Comparison of ENCODE assay signal across 8 cellular contexts in the genomic region with DNA sequence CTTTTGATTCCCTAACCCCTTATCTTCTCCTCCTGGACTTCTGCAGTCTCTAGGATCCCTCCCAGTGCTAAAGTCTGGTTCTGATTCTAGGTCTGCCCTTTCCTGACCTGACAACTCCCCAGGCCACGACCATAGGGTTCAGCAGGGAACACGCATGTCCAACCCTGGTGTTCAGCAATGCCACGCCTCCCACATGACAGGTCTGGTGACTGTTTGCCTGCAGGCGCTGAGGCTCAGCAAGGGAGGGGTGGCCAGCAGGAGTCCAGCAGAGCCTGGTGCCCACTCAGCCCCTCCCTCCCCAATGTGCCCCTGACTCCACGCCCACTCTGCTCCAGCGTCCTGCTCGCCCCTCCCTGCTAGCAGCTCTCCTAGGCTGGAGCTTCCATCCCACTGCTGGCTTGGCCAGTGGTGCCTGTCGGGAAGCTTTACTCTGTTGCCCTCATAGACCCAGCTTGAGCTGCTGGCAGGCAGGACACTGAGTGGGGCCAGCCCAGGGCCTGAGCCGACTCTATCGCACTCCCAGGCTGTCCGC. TPM values are rescaled to one million over a fixed set of nuclear protein-coding genes. Genes with fewer than 3 reads are reported as not detected.
A peak's percentile ranks its signal among the peaks of the same experiment; 100 is the strongest.
DNase-seq lines count a peak whose midpoint lies in the region; ATAC-seq, FAIRE-seq and TF ChIP-seq lines count a peak whose summit lies in the region.

No MANE protein-coding gene starts in this region.

- H3K27ac Mint-ChIP-seq in natural killer cell = peak overlapping the region; percentile 99 to 100

- no peaks in the 10 kb centered on the region for H3K27me3 Mint-ChIP-seq in natural killer cell (ENCODE audit: low read depth in 2 of 2)

- peak; percentile 24 to 33 (median 26) for ATAC-seq in natural killer cell
- no peak for ATAC-seq in HG03039 (IDR thresholded peaks at IDR 0.05; ENCODE audit: unreplicated experiment)
- no peak for ATAC-seq in HG02840 (IDR thresholded peaks at IDR 0.05; ENCODE audit: low FRiP score, unreplicated experiment)

- no peak for TF ChIP-seq CTCF in natural killer cell (IDR thresholded peaks at IDR 0.05)

- DNase-seq in CD1c-positive myeloid dendritic cell (ENCODE audit: extremely low spot score) (peak; percentile 46), NCI-H69 (lab: John Stamatoyannopoulos, UW) (peak; percentile 72), epidermal melanocyte (ENCODE audit: insufficient read length, low spot score) (peak; percentile 77), natural killer cell (peak; percentile 33), HTR-8/SVneo (ENCODE audit: insufficient read length, low spot score) (no peak), HT-29 (ENCODE audit: low spot score) (no peak)

- peak overlapping the region; percentile 90 for H3K4me3 Mint-ChIP-seq in natural killer cell

- no peak for FAIRE-seq in HTR-8/SVneo (lab: Jason Lieb, UNC)

- no peaks in the 10 kb centered on the region for H3K9me3 Mint-ChIP-seq in natural killer cell

- H3K36me3 Mint-ChIP-seq in natural killer cell = no peaks in the 10 kb centered on the region

- intact Hi-C loops in natural killer cell (cut with micrococcal nuclease) = loop anchor here (1.0 kb wide), 1 partner anchor 18 kb away; the partner anchor contains the start of gene SLC9A1

- H3K4me1 Mint-ChIP-seq in natural killer cell = peaks cover 37 to 45% of the 10 kb centered on the region in 2 donors

RNA-seq across cellular contexts. Expression of gene SLC9A1, which starts 17.3 kb away (rescaled TPM):
- 10 to 100 TPM; 26.5 to 37.4 (median 29.4) TPM for total RNA-seq in natural killer cell
- 10.0 and 10.6 TPM in 2 replicates for total RNA-seq in HT-29 (2014; rRNA removed; shearing (Covaris generic))

Comparison
In these comparisons a context has a peak if more than half of its experiments do, and no peak if none do; other contexts are left out.
1. DNase-seq: peak in CD1c-positive myeloid dendritic cell (single experiment), NCI-H69 (single experiment), epidermal melanocyte (single experiment) and natural killer cell (single experiment); none in HTR-8/SVneo (single experiment) and HT-29 (single experiment).
2. ATAC-seq: peak in natural killer cell (3 of 3); none in HG03039 (single experiment) and HG02840 (single experiment).